Comparison of ENCODE assay signal across 13 cellular contexts in genomic region chr9:109286571-109286977, GRCh38. TPM values are rescaled to one million over a fixed set of nuclear protein-coding genes. Genes with fewer than 3 reads are reported as not detected.
DNase-seq lines count a peak whose midpoint lies in the region; ATAC-seq and TF ChIP-seq lines count a peak whose summit lies in the region.
"Had no signal": no experiment of that assay in that cellular context is flagged by ENCODE, and none has a peak within 500 bp of the region (broad histone marks: within the 10 kb centered on the region; RNA-seq: fewer than 3 reads in every experiment).

No MANE protein-coding gene starts in this region.

- H3K36me3 ChIP-seq in skeletal muscle satellite cell (ENCODE audit: insufficient read depth, low read length) = no peaks in the 10 kb centered on the region
- H3K36me3 ChIP-seq: MG63 had no signal

- CTCF ChIA-PET in Calu3 (lab: Charles Lee) = no interaction called here

- no peaks in the 10 kb centered on the region for H3K36me3 Mint-ChIP-seq in Calu3 (ENCODE audit: insufficient read depth, unreplicated experiment)

- H3K4me3 Mint-ChIP-seq in Calu3 (ENCODE audit: low read depth, unreplicated experiment) = no peak overlapping the region
- H3K4me3 Mint-ChIP-seq: activated T-helper 1 cell treated with anti-CD3 and anti-CD28 coated beads, Interleukin-12 subunit alpha, Interleukin-12 subunit beta, Interleukin-2, Interleukin-4 antibody, amounts not matched to agents 30 ng/mL and 10 ng/mL and 1 ng/mL, durations not matched to agents 14 hours and 24 hours and 36 hours; brain had no signal

- no TSS peak for BruUV-seq in Calu3 (replicated peaks; lab: Mats Ljungman, UMichigan)

- intact Hi-C loops in Calu3 (cut with micrococcal nuclease; ENCODE audit: unreplicated experiment) = loop anchor here (10.0 kb wide), 1 partner anchor 62 kb away; no protein-coding TSS in a partner anchor

- no peaks in the 10 kb centered on the region for H3K9me3 Mint-ChIP-seq in Calu3 (ENCODE audit: low read depth, unreplicated experiment)
- H3K9me3 Mint-ChIP-seq: activated T-helper 1 cell treated with anti-CD3 and anti-CD28 coated beads, Interleukin-12 subunit alpha, Interleukin-12 subunit beta, Interleukin-2, Interleukin-4 antibody, amounts not matched to agents 30 ng/mL and 10 ng/mL and 1 ng/mL, durations not matched to agents 14 hours and 24 hours and 36 hours had no signal

- H3K27me3 ChIP-seq in skeletal muscle satellite cell (ENCODE audit: control insufficient read depth, insufficient read depth, low read length) = peaks cover 11% of the 10 kb centered on the region
- H3K27me3 ChIP-seq: MG63 had no signal

- H3K27ac Mint-ChIP-seq in Calu3 (ENCODE audit: unreplicated experiment) = no peak overlapping the region
- H3K27ac Mint-ChIP-seq: activated T-helper 1 cell treated with anti-CD3 and anti-CD28 coated beads, Interleukin-12 subunit alpha, Interleukin-12 subunit beta, Interleukin-2, Interleukin-4 antibody, amounts not matched to agents 30 ng/mL and 10 ng/mL and 1 ng/mL, durations not matched to agents 14 hours and 24 hours and 36 hours; brain had no signal

- H3K4me1 Mint-ChIP-seq in Calu3 (ENCODE audit: low read depth, unreplicated experiment) = peaks cover 6% of the 10 kb centered on the region

- DNase-seq in DMS153 (lab: John Stamatoyannopoulos, UW) (peak; percentile 23), DMS153 treated with DMSO at 0.1 percent for 48 hours (lab: John Stamatoyannopoulos, UW; ENCODE audit: unreplicated experiment) (no peak), NOMO-1 (lab: John Stamatoyannopoulos, UW; ENCODE audit: unreplicated experiment in 2 of 2) (peak; percentile 29 to 39), choroid plexus epithelial cell (ENCODE audit: low read depth) (peak; percentile 66), Calu3 (no peak), dermis blood vessel endothelial cell (no peak)
- DNase-seq: MG63, SW 1271 had no signal

- H3K27me3 Mint-ChIP-seq in Calu3 (ENCODE audit: unreplicated experiment) = no peaks in the 10 kb centered on the region

- no peak for ATAC-seq in HG02610 (IDR thresholded peaks at IDR 0.05; ENCODE audit: unreplicated experiment)
- ATAC-seq: sciatic nerve had no signal

- H3K4me3 ChIP-seq in choroid plexus epithelial cell (ENCODE audit: low read depth, low read length) = no peak overlapping the region
- no peak overlapping the region for H3K4me3 ChIP-seq in skeletal muscle satellite cell (ENCODE audit: low read length)
- H3K4me3 ChIP-seq: MG63 had no signal

- peaks cover 10% of the 10 kb centered on the region for H3K4me1 ChIP-seq in skeletal muscle satellite cell (ENCODE audit: control insufficient read depth, insufficient read depth, low read length)

- H3K9me3 ChIP-seq in skeletal muscle satellite cell (replicated peaks; ENCODE audit: low read length) = no peaks in the 10 kb centered on the region

- TF ChIP-seq CTCF in choroid plexus epithelial cell (conservative IDR thresholded peaks at IDR 0.05; ENCODE audit: low read depth, low read length) (no peak), Calu3 (IDR thresholded peaks at IDR 0.05; ENCODE audit: unreplicated experiment) (no peak)

- H3K9ac ChIP-seq in skeletal muscle satellite cell (ENCODE audit: low read depth, low read length) = no peak overlapping the region

- H3K4me2 ChIP-seq in skeletal muscle satellite cell (ENCODE audit: low read length) = peak overlapping the region; percentile 31

RNA-seq across cellular contexts. Expression of gene EPB41L4B, which starts 34.3 kb away (rescaled TPM):
- total RNA-seq in skeletal muscle satellite cell (2012; rRNA removed) = under 0.01 TPM in 2 replicates
- 4.6 and 5.8 TPM in 2 replicates for total RNA-seq in Calu3 (2022)
- total RNA-seq in dermis blood vessel endothelial cell = 0.34 and 0.79 TPM in 2 replicates

Comparison
In these comparisons a context has a peak if more than half of its experiments do, and no peak if none do; other contexts are left out.
1. DNase-seq: peak in DMS153 (single experiment), NOMO-1 (2 of 2) and choroid plexus epithelial cell (single experiment); none in DMS153 treated with DMSO at 0.1 percent for 48 hours (single experiment), Calu3 (single experiment) and dermis blood vessel endothelial cell (single experiment).